8 cellular contexts compared by ENCODE assay signal in genomic region chr4:139083533-139084424, GRCh38.
DNase-seq lines count a peak whose midpoint lies in the region; ATAC-seq, FAIRE-seq and TF ChIP-seq lines count a peak whose summit lies in the region.

No MANE protein-coding gene starts in this region.

- peaks cover 2% of the 10 kb centered on the region; the same call in 1 of the 2 replicates for H4K20me1 ChIP-seq in OCI-LY1 (ENCODE audit: insufficient read depth, low read length)

- H3K9ac ChIP-seq in OCI-LY1 (ENCODE audit: low read length), result peak overlapping the region; percentile 95
- peak overlapping the region; percentile 98 for H3K9ac ChIP-seq in muscle layer of colon (ENCODE audit: low read length)

- H2AFZ ChIP-seq in OCI-LY1 (ENCODE audit: low read length), result no peak overlapping the region

- DNase-seq in D721Med (ENCODE audit: insufficient read length, low spot score) (peak; percentile 31), HT1080 (ENCODE audit: low read depth) (peak; percentile 89), activated T-cell treated with anti-CD3 and anti-CD28 coated beads for 4 hours (peak; percentile 58)
- peak; percentile 48 to 59 for DNase-seq in stimulated activated CD8-positive, alpha-beta memory T cell treated with anti-CD3 and anti-CD28 coated beads, Interleukin-7, amount 100 ng/mL, for 1 hour (ENCODE audit: low read depth in 2 of 2)

- H3K36me3 ChIP-seq in OCI-LY1 (ENCODE audit: insufficient read depth, low read length), result peaks cover 9% of the 10 kb centered on the region; the same call in 1 of the 2 replicates
- no peaks in the 10 kb centered on the region for H3K36me3 ChIP-seq in esophagus (ENCODE audit: control insufficient read depth in 2 of 2, insufficient read depth in 2 of 2, low read length in 1 of 2)
- H3K36me3 ChIP-seq in muscle layer of colon (ENCODE audit: insufficient read depth, low read length), result no peaks in the 10 kb centered on the region

- peaks cover 44% of the 10 kb centered on the region for H3K79me2 ChIP-seq in OCI-LY1 (ENCODE audit: insufficient read depth, low read length)

- no peak for FAIRE-seq in D721Med (lab: Jason Lieb, UNC)

- peak; percentile 56 for ATAC-seq in GM21360 (IDR thresholded peaks at IDR 0.05; ENCODE audit: unreplicated experiment)

- H3K27me3 ChIP-seq in OCI-LY1 (ENCODE audit: insufficient read depth, low read length) (no peaks in the 10 kb centered on the region), esophagus (ENCODE audit: control insufficient read depth in 1 of 2, insufficient read depth in 2 of 2, low read length in 2 of 2) (no peaks in the 10 kb centered on the region), muscle layer of colon (ENCODE audit: control insufficient read depth in 1 of 2, insufficient read depth in 2 of 2, low read length in 2 of 2) (no peaks in the 10 kb centered on the region)

- 0 to 1% methylated on average over 66 to 76 of the region's 76 CpGs for WGBS in esophagus, 2 donors

- peak overlapping the region; percentile 97 for H3K4me3 ChIP-seq in OCI-LY1 (ENCODE audit: low read depth, low read length, poor library complexity, severe bottlenecking)
- H3K4me3 ChIP-seq in esophagus (ENCODE audit: low read depth in 1 of 2, low read length in 2 of 2), result peak overlapping the region; percentile 85 to 90
- H3K4me3 ChIP-seq in muscle layer of colon (ENCODE audit: low read depth in 1 of 2, low read length in 2 of 2), result peak overlapping the region; percentile 53 to 99

- H3K4me2 ChIP-seq in OCI-LY1 (ENCODE audit: low read length), result peak overlapping the region; percentile 95

- no peaks in the 10 kb centered on the region for H3K9me2 ChIP-seq in OCI-LY1 (ENCODE audit: low read depth, low read length)

- TF ChIP-seq CTCF in D721Med (IDR thresholded peaks at IDR 0.05; ENCODE audit: insufficient read depth, missing control alignments), result no peak
- TF ChIP-seq CTCF in OCI-LY1 (IDR thresholded peaks at IDR 0.05; ENCODE audit: low read length), result peak; percentile 28

- H3K27ac ChIP-seq in OCI-LY1 (ENCODE audit: low read depth, low read length, poor library complexity, severe bottlenecking), result peak overlapping the region; percentile 96
- peak overlapping the region; percentile 95 to 98 for H3K27ac ChIP-seq in esophagus (ENCODE audit: low read depth in 2 of 2, low read length in 1 of 2)
- H3K27ac ChIP-seq in muscle layer of colon (ENCODE audit: low read depth, low read length), result peak overlapping the region; percentile 95

- peaks cover 49% of the 10 kb centered on the region for H3K4me1 ChIP-seq in OCI-LY1 (ENCODE audit: insufficient read depth, low read length, severe bottlenecking)
- H3K4me1 ChIP-seq in esophagus (ENCODE audit: control insufficient read depth in 2 of 2, insufficient read depth in 2 of 2, low read length in 1 of 2), result no peaks in the 10 kb centered on the region
- H3K4me1 ChIP-seq in muscle layer of colon (ENCODE audit: insufficient read depth, low read length), result peaks cover 36% of the 10 kb centered on the region

- 0 out of 2 replicates have a peak, but pooled peaks cover 10% of the 10 kb centered on the region for H3F3A ChIP-seq in OCI-LY1 (ENCODE audit: insufficient read depth, low read length)

- H3K9me3 ChIP-seq in OCI-LY1 (ENCODE audit: low read length) (no peaks in the 10 kb centered on the region), esophagus (ENCODE audit: control insufficient read depth in 2 of 2, insufficient read depth in 1 of 2, low read depth in 1 of 2, low read length in 1 of 2) (no peaks in the 10 kb centered on the region), muscle layer of colon (ENCODE audit: low read length) (no peaks in the 10 kb centered on the region)

Comparison
In these comparisons a context has a peak if more than half of its experiments do, and no peak if none do; other contexts are left out.
1. Peak in every context shown above with its lines: DNase-seq, ATAC-seq, H3K4me3 ChIP-seq and H3K27ac ChIP-seq.
2. DNase-seq: peak in every context shown above with its lines; median percentile 89 in HT1080; 58 in activated T-cell treated with anti-CD3 and anti-CD28 coated beads for 4 hours; 54 in stimulated activated CD8-positive, alpha-beta memory T cell treated with anti-CD3 and anti-CD28 coated beads, Interleukin-7, amount 100 ng/mL, for 1 hour; 31 in D721Med.